In the genomic region with DNA sequence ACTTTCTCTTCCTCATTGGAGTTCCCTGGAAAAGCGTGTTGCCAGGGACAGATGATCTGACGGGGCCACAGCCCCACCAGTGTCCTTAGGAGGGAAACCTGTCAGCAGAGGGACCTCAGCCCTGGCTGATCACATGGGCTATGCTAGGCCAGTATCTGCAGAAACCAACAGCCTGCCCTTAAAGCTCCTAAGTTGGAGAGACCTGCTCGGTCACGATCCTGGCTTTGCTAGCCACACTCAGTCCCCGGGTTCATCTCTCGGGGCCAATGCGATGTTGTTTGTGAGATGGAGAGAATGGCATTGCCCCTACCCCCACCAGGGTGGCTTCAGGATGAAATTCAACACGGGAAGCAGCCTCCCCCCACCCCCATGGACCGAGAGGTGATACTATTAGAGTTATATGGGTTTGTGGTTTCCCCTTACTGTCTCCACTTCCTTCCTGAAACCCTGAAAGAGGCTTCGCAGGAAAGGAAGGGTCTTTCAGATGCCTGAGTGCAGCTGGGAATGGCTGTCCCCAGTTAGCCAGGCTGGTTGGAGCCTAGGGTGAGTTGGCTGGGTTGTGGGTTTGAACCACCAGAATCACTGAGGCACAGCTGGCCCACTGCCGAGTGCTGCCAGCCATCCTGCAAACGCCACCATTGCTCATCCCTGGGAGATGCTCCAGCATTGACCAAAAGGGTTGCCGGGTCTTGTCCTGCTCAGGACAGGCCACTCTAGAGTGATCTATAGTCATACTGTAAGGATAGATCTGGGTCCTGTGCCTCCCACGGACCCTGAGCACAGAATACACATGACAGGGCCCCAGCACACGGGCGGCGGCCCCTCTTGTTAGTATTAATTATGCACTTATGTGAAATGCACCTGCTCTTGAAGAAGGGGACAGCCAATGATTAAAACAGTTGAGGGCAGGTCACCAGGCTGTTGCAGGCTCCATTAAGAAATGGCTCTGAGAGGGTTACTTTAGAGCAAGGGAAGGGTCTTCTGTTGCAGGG, we compare ENCODE assay signal across 9 cellular contexts. TPM values are rescaled to one million over a fixed set of nuclear protein-coding genes. Genes with fewer than 3 reads are reported as not detected.
DNase-seq lines count a peak whose midpoint lies in the region; TF ChIP-seq lines count a peak whose summit lies in the region.
"Had no signal": no experiment of that assay in that cellular context is flagged by ENCODE, and none has a peak within 500 bp of the region (broad histone marks: within the 10 kb centered on the region; RNA-seq: fewer than 3 reads in every experiment).

No MANE protein-coding gene starts in this region.

- H4K20me1 ChIP-seq in SU-DHL-6 (ENCODE audit: low read depth, low read length): no peaks in the 10 kb centered on the region

- H3K27ac Mint-ChIP-seq in glutamatergic neuron (ENCODE audit: unreplicated experiment): no peak overlapping the region

- no peaks in the 10 kb centered on the region for H3K9me3 ChIP-seq in SU-DHL-6 (ENCODE audit: insufficient read depth, low read length)
- H3K9me3 ChIP-seq: right lobe of liver had no signal

- TF ChIP-seq CTCF in SU-DHL-6 (IDR thresholded peaks at IDR 0.05; ENCODE audit: insufficient read depth, low read length, poor library complexity, severe bottlenecking) (no peak), glutamatergic neuron (IDR thresholded peaks at IDR 0.05; ENCODE audit: partially characterized antibody, unreplicated experiment) (no peak)

- no peak overlapping the region for H3K27ac ChIP-seq in SU-DHL-6 (ENCODE audit: low read depth, low read length)
- H3K27ac ChIP-seq: right lobe of liver had no signal

- no peaks in the 10 kb centered on the region; the same call in 1 of the 2 replicates for H3K27me3 ChIP-seq in SU-DHL-6 (ENCODE audit: low read length)
- H3K27me3 ChIP-seq: right lobe of liver had no signal

- no peaks in the 10 kb centered on the region for H3K36me3 Mint-ChIP-seq in glutamatergic neuron (ENCODE audit: unreplicated experiment)

- H3K4me1 Mint-ChIP-seq in glutamatergic neuron (ENCODE audit: low read depth, unreplicated experiment): peaks cover 9% of the 10 kb centered on the region

- no peaks in the 10 kb centered on the region for H3F3A ChIP-seq in SU-DHL-6 (ENCODE audit: insufficient read depth)

- peaks cover 5% of the 10 kb centered on the region for H3K27me3 Mint-ChIP-seq in glutamatergic neuron (ENCODE audit: unreplicated experiment)

- H3K4me3 ChIP-seq in SU-DHL-6 (ENCODE audit: insufficient read depth, low read length, poor library complexity, severe bottlenecking): no peak overlapping the region
- H3K4me3 ChIP-seq: right lobe of liver had no signal

- no peaks in the 10 kb centered on the region for H3K79me2 ChIP-seq in SU-DHL-6 (ENCODE audit: insufficient read depth, low read length)

- peak overlapping the region; percentile 35 for H3K4me2 ChIP-seq in SU-DHL-6 (ENCODE audit: low read depth, low read length, poor library complexity, severe bottlenecking)

- no peak overlapping the region for H3K9ac ChIP-seq in SU-DHL-6 (ENCODE audit: low read length)

- no peaks in the 10 kb centered on the region for H3K9me2 ChIP-seq in SU-DHL-6 (replicated peaks; ENCODE audit: insufficient read depth, low read length)

- H3K9me3 Mint-ChIP-seq in glutamatergic neuron (ENCODE audit: unreplicated experiment): peaks cover 3% of the 10 kb centered on the region

- H2AFZ ChIP-seq in SU-DHL-6 (ENCODE audit: low read depth, low read length, severe bottlenecking): no peak overlapping the region

- no peaks in the 10 kb centered on the region for H3K36me3 ChIP-seq in SU-DHL-6 (ENCODE audit: low read length)
- H3K36me3 ChIP-seq: right lobe of liver had no signal

- H3K4me3 Mint-ChIP-seq in glutamatergic neuron (ENCODE audit: unreplicated experiment): no peak overlapping the region

- DNase-seq in EL (peak; percentile 74), HCEC 1CT (peak; percentile 51), kidney tubule cell (ENCODE audit: low spot score) (peak; percentile 23), NCI-H2227 treated with DMSO at 0.1 percent for 48 hours (lab: John Stamatoyannopoulos, UW) (no peak), GM03348 (ENCODE audit: low spot score) (no peak), anterior cingulate cortex (lab: John Stamatoyannopoulos, UW) (no peak), glutamatergic neuron (no peak)
- DNase-seq: right lobe of liver had no signal

RNA-seq across cellular contexts. Expression of a gene that starts 16.8 kb away (rescaled TPM):
- 4.2 TPM for total RNA-seq in glutamatergic neuron (ENCODE audit: unreplicated experiment)

Comparison
In these comparisons a context has a peak if more than half of its experiments do, and no peak if none do; other contexts are left out.
1. DNase-seq: peak in EL (single experiment), HCEC 1CT (single experiment) and kidney tubule cell (single experiment); none in NCI-H2227 treated with DMSO at 0.1 percent for 48 hours (single experiment), GM03348 (single experiment), anterior cingulate cortex (0 of 58) and glutamatergic neuron (single experiment).